Comparison of ENCODE assay signal across 8 cellular contexts in genomic region chr19:49443366-49444099, GRCh38. TPM values are rescaled to one million over a fixed set of nuclear protein-coding genes. Genes with fewer than 3 reads are reported as not detected.
DNase-seq lines count a peak whose midpoint lies in the region; ATAC-seq and TF ChIP-seq lines count a peak whose summit lies in the region.

No MANE protein-coding gene starts in this region.

- H3K4me3 Mint-ChIP-seq in activated naive CD8-positive, alpha-beta T cell treated with anti-CD3 and anti-CD28 coated beads, Interleukin-2, amount 50 U/mL, for 24 hours, result peak overlapping the region; percentile 76
- H3K4me3 Mint-ChIP-seq in type B pancreatic cell, result peak overlapping the region; percentile 88

- peaks cover 29% of the 10 kb centered on the region for H3K4me1 Mint-ChIP-seq in activated naive CD8-positive, alpha-beta T cell treated with anti-CD3 and anti-CD28 coated beads, Interleukin-2, amount 50 U/mL, for 24 hours
- H3K4me1 Mint-ChIP-seq in type B pancreatic cell (ENCODE audit: unreplicated experiment), result peaks cover 15% of the 10 kb centered on the region

- ATAC-seq in HG02852 (IDR thresholded peaks at IDR 0.05; ENCODE audit: unreplicated experiment), result peak; percentile 73
- peak; percentile 88 for ATAC-seq in activated naive CD8-positive, alpha-beta T cell treated with anti-CD3 and anti-CD28 coated beads, Interleukin-2, amount 50 U/mL, for 24 hours

- H3K36me3 Mint-ChIP-seq in activated naive CD8-positive, alpha-beta T cell treated with anti-CD3 and anti-CD28 coated beads, Interleukin-2, amount 50 U/mL, for 24 hours (ENCODE audit: low read depth), result peaks cover 11% of the 10 kb centered on the region
- H3K36me3 Mint-ChIP-seq in type B pancreatic cell, result peaks cover 5% of the 10 kb centered on the region

- DNase-seq in NCI-H1417 treated with DMSO at 0.1 percent for 48 hours (lab: John Stamatoyannopoulos, UW), result peak; percentile 77
- DNase-seq in SW 1271 (lab: John Stamatoyannopoulos, UW), result peak; percentile 68 to 87
- DNase-seq in activated naive CD8-positive, alpha-beta T cell treated with anti-CD3 and anti-CD28 coated beads, Interleukin-2, amount 50 U/mL, for 24 hours, result peak; percentile 96
- DNase-seq in cardiac septum (ENCODE audit: low spot score), result peak; percentile 96
- DNase-seq in pons (ENCODE audit: low spot score), result peak; percentile 93
- DNase-seq in type B pancreatic cell (ENCODE audit: extremely low spot score, unreplicated experiment), result peak; percentile 95

- peak overlapping the region; percentile 59 for H3K27ac Mint-ChIP-seq in activated naive CD8-positive, alpha-beta T cell treated with anti-CD3 and anti-CD28 coated beads, Interleukin-2, amount 50 U/mL, for 24 hours
- peak overlapping the region; percentile 70 for H3K27ac Mint-ChIP-seq in type B pancreatic cell

- H3K27me3 Mint-ChIP-seq in activated naive CD8-positive, alpha-beta T cell treated with anti-CD3 and anti-CD28 coated beads, Interleukin-2, amount 50 U/mL, for 24 hours, result peaks cover 40% of the 10 kb centered on the region
- H3K27me3 Mint-ChIP-seq in type B pancreatic cell, result peaks cover 41% of the 10 kb centered on the region

- intact Hi-C loops in cardiac septum (cut with DNase I), result loop anchor here (1.0 to 2.0 kb wide), 2 partner anchors 51 to 81 kb away; partner anchors contain the start of genes DKKL1 and TEAD2

- peak; percentile 92 for TF ChIP-seq CTCF in GM12874 (IDR thresholded peaks at IDR 0.05; ENCODE audit: insufficient read depth, low read depth, low read length)
- peak; percentile 92 for TF ChIP-seq CTCF in type B pancreatic cell (conservative IDR thresholded peaks at IDR 0.05)

- H3K9me3 Mint-ChIP-seq in activated naive CD8-positive, alpha-beta T cell treated with anti-CD3 and anti-CD28 coated beads, Interleukin-2, amount 50 U/mL, for 24 hours, result no peaks in the 10 kb centered on the region
- no peaks in the 10 kb centered on the region for H3K9me3 Mint-ChIP-seq in type B pancreatic cell

RNA-seq across cellular contexts. Expression of gene SLC17A7, which starts 2.2 kb away (rescaled TPM):
- total RNA-seq in cardiac septum, result 1.6 TPM
- 0.19 TPM in 1 of 2 replicates, not detected in the other for total RNA-seq in type B pancreatic cell (ENCODE audit: low replicate concordance)

RNA-seq across cellular contexts. Expression of gene PIH1D1, which starts 8.1 kb away (rescaled TPM):
- total RNA-seq in cardiac septum (24.2 TPM), type B pancreatic cell (ENCODE audit: low replicate concordance) (83.1 and 93.3 TPM in 2 replicates)

RNA-seq across cellular contexts. Expression of gene ALDH16A1, which starts 9.5 kb away (rescaled TPM):
- total RNA-seq in cardiac septum (7.7 TPM), type B pancreatic cell (ENCODE audit: low replicate concordance) (22.7 and 33.7 TPM in 2 replicates)

RNA-seq across cellular contexts. Expression of gene GFY, which starts 18.3 kb away (rescaled TPM):
- total RNA-seq in cardiac septum, result not detected
- total RNA-seq in type B pancreatic cell (ENCODE audit: low replicate concordance), result not detected in 2 replicates

RNA-seq across cellular contexts. Expression of gene PTH2, which starts 20.3 kb away (rescaled TPM):
- total RNA-seq in cardiac septum (not detected), type B pancreatic cell (ENCODE audit: low replicate concordance) (not detected in 2 replicates)

Comparison
In these comparisons a context has a peak if more than half of its experiments do, and no peak if none do; other contexts are left out.
1. Peak in every context shown above with its lines: DNase-seq and ATAC-seq.